11 cellular contexts compared by ENCODE assay signal in genomic region chr2:186887107-186888090, GRCh38. TPM values are rescaled to one million over a fixed set of nuclear protein-coding genes. Genes with fewer than 3 reads are reported as not detected.
A peak's percentile ranks its signal among the peaks of the same experiment; 100 is the strongest.
DNase-seq lines count a peak whose midpoint lies in the region; ATAC-seq, FAIRE-seq and TF ChIP-seq lines count a peak whose summit lies in the region.
"Had no signal": no experiment of that assay in that cellular context is flagged by ENCODE, and none has a peak within 500 bp of the region (broad histone marks: within the 10 kb centered on the region; RNA-seq: fewer than 3 reads in every experiment).

No MANE protein-coding gene starts in this region.

- no peak overlapping the region for H3K14ac ChIP-seq in neuronal stem cell (ENCODE audit: low read length)

- no peak for TF ChIP-seq POLR2A in endothelial cell of umbilical vein (IDR thresholded peaks at IDR 0.05; ENCODE audit: low read depth, low read length)

- intact Hi-C loops in endothelial cell of umbilical vein (cut with micrococcal nuclease), result no loop called here

- no peaks in the 10 kb centered on the region for H3K9me3 ChIP-seq in endothelial cell of umbilical vein (replicated peaks; ENCODE audit: control insufficient read depth, insufficient read depth, low read length)
- H3K9me3 ChIP-seq in neuronal stem cell (replicated peaks in 1 of 2; ENCODE audit: control insufficient read depth in 2 of 2, insufficient read depth in 1 of 2, low read depth in 1 of 2, low read length in 2 of 2), result peaks cover 0 to 4% of the 10 kb centered on the region in 2 donors

- no peaks in the 10 kb centered on the region for H3K79me1 ChIP-seq in neuronal stem cell (ENCODE audit: low read depth, low read length)

- no peaks in the 10 kb centered on the region for H3K9me1 ChIP-seq in endothelial cell of umbilical vein (replicated peaks; ENCODE audit: control insufficient read depth, extremely low read depth, insufficient read depth, low read length)

- no peak overlapping the region for H3K9ac ChIP-seq in endothelial cell of umbilical vein (replicated peaks; ENCODE audit: extremely low read depth, insufficient read depth, low read length)
- H3K9ac ChIP-seq in neuronal stem cell (ENCODE audit: low read depth, low read length, poor library complexity), result no peak overlapping the region

- no peak overlapping the region for H4K91ac ChIP-seq in neuronal stem cell (ENCODE audit: low read depth, low read length, poor library complexity)

- H2AK5ac ChIP-seq in neuronal stem cell (ENCODE audit: low read depth, low read length), result no peak overlapping the region

- H3K27me3 ChIP-seq in endothelial cell of umbilical vein (ENCODE audit: control insufficient read depth in 2 of 2, insufficient read depth in 2 of 2, low read length in 2 of 2) (no peaks in the 10 kb centered on the region), neuronal stem cell (ENCODE audit: control insufficient read depth in 3 of 3, insufficient read depth in 3 of 3, low read depth in 1 of 3, low read length in 3 of 3) (no peaks in the 10 kb centered on the region)
- H3K27me3 ChIP-seq: ascending aorta had no signal

- H3K36me3 ChIP-seq in endothelial cell of umbilical vein (ENCODE audit: control insufficient read depth in 2 of 2, extremely low read depth in 1 of 2, insufficient read depth in 2 of 2, low read length in 2 of 2), result no peaks in the 10 kb centered on the region
- no peaks in the 10 kb centered on the region for H3K36me3 ChIP-seq in neuronal stem cell (replicated peaks in 1 of 2; ENCODE audit: control insufficient read depth in 2 of 2, insufficient read depth in 2 of 2, low read length in 2 of 2)
- H3K36me3 ChIP-seq: ascending aorta had no signal

- H3K4me3 ChIP-seq in endothelial cell of umbilical vein (replicated peaks in 1 of 3; ENCODE audit: insufficient read depth in 1 of 3, low read depth in 1 of 3, low read length in 3 of 3), result no peak overlapping the region
- H3K4me3 ChIP-seq in neuronal stem cell (ENCODE audit: low read length in 2 of 2), result no peak overlapping the region
- H3K4me3 ChIP-seq: ascending aorta had no signal

- no peak for TF ChIP-seq CTCF in endothelial cell of umbilical vein (IDR thresholded peaks at IDR 0.05; ENCODE audit: extremely low read depth in 1 of 2, insufficient read depth in 1 of 2, low read depth in 1 of 2, low read length in 2 of 2)
- no peak for TF ChIP-seq CTCF in GM10248 (IDR thresholded peaks at IDR 0.05; ENCODE audit: control extremely low read depth, extremely low read depth, low read depth, missing control alignments)

- H3K4me1 ChIP-seq in endothelial cell of umbilical vein (ENCODE audit: control insufficient read depth, extremely low read depth, insufficient read depth, low read length) (peaks cover 64% of the 10 kb centered on the region), neuronal stem cell (ENCODE audit: control insufficient read depth in 2 of 2, insufficient read depth in 1 of 2, low read depth in 1 of 2, low read length in 2 of 2) (peaks cover 0 to 12% of the 10 kb centered on the region in 2 donors)

- no peak overlapping the region for H3K18ac ChIP-seq in neuronal stem cell (ENCODE audit: low read length)

- H3K4ac ChIP-seq in neuronal stem cell (ENCODE audit: low read length), result no peak overlapping the region

- H4K8ac ChIP-seq in neuronal stem cell (ENCODE audit: low read depth, low read length), result no peak overlapping the region

- no peak overlapping the region for H2BK120ac ChIP-seq in neuronal stem cell (ENCODE audit: low read depth, low read length)

- H2BK12ac ChIP-seq in neuronal stem cell (ENCODE audit: low read length), result no peak overlapping the region

- H2BK5ac ChIP-seq in neuronal stem cell (ENCODE audit: low read length), result no peak overlapping the region

- no peaks in the 10 kb centered on the region for H3K79me2 ChIP-seq in endothelial cell of umbilical vein (ENCODE audit: control insufficient read depth, insufficient read depth, low read length)

- no peak overlapping the region for H3K23ac ChIP-seq in neuronal stem cell (ENCODE audit: low read depth, low read length, poor library complexity)

- POLR2A ChIA-PET in endothelial cell of umbilical vein (lab: Charles Lee) (no interaction called here), GM10248 (lab: Yijun Ruan, JAX) (no interaction called here)

- H2AFZ ChIP-seq in endothelial cell of umbilical vein (ENCODE audit: low read depth, low read length), result peak overlapping the region; percentile 21
- peak overlapping the region; percentile 38 for H2AFZ ChIP-seq in neuronal stem cell (ENCODE audit: low read length)

- no CpG with 5 or more reads among the region's 7 CpGs for WGBS in neuronal stem cell (ENCODE audit: extremely low coverage in 2 of 2, insufficient read length in 2 of 2, insufficient replicate concordance in 1 of 2), 2 donors

- CTCF ChIA-PET in endothelial cell of umbilical vein (lab: Charles Lee) (interaction anchor here (0.8 to 1.3 kb wide), 4 partner anchors 14 to 38 kb away, joined by 3 to 6 read pairs (median 4); no protein-coding TSS in a partner anchor), GM10248 (lab: Yijun Ruan, JAX) (interaction anchor here (0.9 to 1.4 kb wide), 2 partner anchors 15 to 25 kb away, joined by 3 to 4 read pairs; no protein-coding TSS in a partner anchor)

- no peak for FAIRE-seq in endothelial cell of umbilical vein (lab: Jason Lieb, UNC)

- H3K4me2 ChIP-seq in endothelial cell of umbilical vein (ENCODE audit: insufficient read depth, low read length) (no peak overlapping the region), neuronal stem cell (ENCODE audit: insufficient read depth, low read length, poor library complexity, severe bottlenecking) (no peak overlapping the region)

- dilution Hi-C loops in endothelial cell of umbilical vein (cut with MboI; ENCODE audit: extremely low pct_ligation_motif_present, low sequenced_read_pairs), result no loop called here

- ATAC-seq in HG03442 (IDR thresholded peaks at IDR 0.05; ENCODE audit: unreplicated experiment), result peak; percentile 44
- no peak for ATAC-seq in HG03354 (IDR thresholded peaks at IDR 0.05; ENCODE audit: poor library complexity, severe bottlenecking, unreplicated experiment)

- H4K20me1 ChIP-seq in endothelial cell of umbilical vein (replicated peaks; ENCODE audit: control insufficient read depth, extremely low read depth, insufficient read depth, low read length), result no peaks in the 10 kb centered on the region

- BruUV-seq in endothelial cell of umbilical vein (replicated peaks; lab: Mats Ljungman, UMichigan), result no TSS peak

- no peak overlapping the region for H3K27ac ChIP-seq in endothelial cell of umbilical vein (ENCODE audit: insufficient read depth, low read depth, low read length)
- no peak overlapping the region for H3K27ac ChIP-seq in neuronal stem cell (replicated peaks; ENCODE audit: low read length)

- H2BK15ac ChIP-seq in neuronal stem cell (ENCODE audit: low read length), result no peak overlapping the region

- DNase-seq in GDM1 (lab: John Stamatoyannopoulos, UW) (peak; percentile 40), endothelial cell of umbilical vein (ENCODE audit: low read depth, low spot score) (peak; percentile 41), neuronal stem cell (ENCODE audit: low spot score) (no peak), GM10248 (ENCODE audit: extremely low spot score) (no peak), NCI-H748 treated with DMSO at 0.1 percent for 48 hours (lab: John Stamatoyannopoulos, UW) (no peak)
- DNase-seq in activated naive CD4-positive, alpha-beta T cell treated with anti-CD3 and anti-CD28 coated beads, Interleukin-2, amount 50 U/mL, for 16 hours, result no peak

TF ChIP-seq in endothelial cell of umbilical vein, 7 proteins besides CTCF, POLR2A, EP300 and RAD21:
- no peak for TF ChIP-seq POLR2AphosphoS5 (IDR thresholded peaks at IDR 0.05; ENCODE audit: insufficient read depth, low read depth, low read length)
- no peak for TF ChIP-seq MYC (IDR thresholded peaks at IDR 0.05; ENCODE audit: low read depth, low read length)
- TF ChIP-seq GATA2 (IDR thresholded peaks at IDR 0.05; ENCODE audit: insufficient read depth, insufficient read length, low read depth, low read length), result no peak
- TF ChIP-seq FOS (IDR thresholded peaks at IDR 0.05; ENCODE audit: borderline replicate concordance, insufficient read depth, low read length), result no peak

RNA-seq across cellular contexts. Expression of gene ZSWIM2, which starts 38.4 kb away (rescaled TPM):
- not detected in 2 replicates for total RNA-seq in endothelial cell of umbilical vein
- not detected in 2 replicates for polyA plus RNA-seq in endothelial cell of umbilical vein
- not detected in 2 replicates for polyA plus RNA-seq in endothelial cell of umbilical vein (2011; cell fraction: cytosol; rRNA removed)
- polyA plus RNA-seq in endothelial cell of umbilical vein (2011; cell fraction: nucleus; rRNA removed), result not detected in 2 replicates
- polyA plus RNA-seq in endothelial cell of umbilical vein (2012), result not detected in 2 replicates
- polyA minus RNA-seq in endothelial cell of umbilical vein, result not detected in 2 replicates
- not detected for polyA minus RNA-seq in endothelial cell of umbilical vein (2011; cell fraction: cytosol; rRNA and poly(A)+ RNA removed)
- polyA minus RNA-seq in endothelial cell of umbilical vein (2011; cell fraction: nucleus; rRNA and poly(A)+ RNA removed), result not detected in 2 replicates
- 0.18 TPM for polyA plus RNA-seq in neuronal stem cell (2013, experiment 1 of 2)
- polyA plus RNA-seq in neuronal stem cell (2013, experiment 2 of 2), result 0.18 TPM
- total RNA-seq: activated CD8-positive, alpha-beta memory T cell treated with anti-CD3 and anti-CD28 coated beads for 36 hours; ascending aorta; HT-29 had no signal

Comparison
In these comparisons a context has a peak if more than half of its experiments do, and no peak if none do; other contexts are left out.
1. DNase-seq: peak in GDM1 (single experiment) and endothelial cell of umbilical vein (single experiment); none in neuronal stem cell (single experiment), GM10248 (single experiment), activated naive CD4-positive, alpha-beta T cell treated with anti-CD3 and anti-CD28 coated beads, Interleukin-2, amount 50 U/mL, for 16 hours (single experiment) and NCI-H748 treated with DMSO at 0.1 percent for 48 hours (single experiment).